Comparison of ENCODE assay signal across 5 cellular contexts in the genomic region with DNA sequence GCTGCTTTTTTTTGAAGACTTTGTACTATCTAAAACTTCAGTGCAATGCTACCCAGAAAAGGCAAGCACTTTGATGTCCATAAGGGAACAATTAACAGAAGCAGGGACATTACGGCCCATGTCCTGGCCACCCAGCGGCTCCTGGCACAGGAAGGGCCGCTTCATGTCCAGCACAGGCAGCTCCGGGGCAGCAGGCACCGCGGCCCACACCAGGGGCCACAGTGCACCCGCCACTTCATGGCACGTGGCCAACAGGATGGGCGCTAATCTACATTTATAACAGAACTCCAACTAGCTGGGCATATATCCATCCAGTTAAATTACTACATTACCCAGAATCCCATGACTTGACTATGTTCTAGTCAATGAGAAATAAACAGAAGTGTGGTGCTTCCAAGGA.
"Had no signal": no experiment of that assay in that cellular context is flagged by ENCODE, and none has a peak within 500 bp of the region (broad histone marks: within the 10 kb centered on the region; RNA-seq: fewer than 3 reads in every experiment).

No MANE protein-coding gene starts in this region.

- DNase-seq: IMR-90, KBM-7, KG1 had no signal

- H3K4me3 ChIP-seq: K562 had no signal

- H3K27ac ChIP-seq: HL-60 had no signal
